In the genomic region with DNA sequence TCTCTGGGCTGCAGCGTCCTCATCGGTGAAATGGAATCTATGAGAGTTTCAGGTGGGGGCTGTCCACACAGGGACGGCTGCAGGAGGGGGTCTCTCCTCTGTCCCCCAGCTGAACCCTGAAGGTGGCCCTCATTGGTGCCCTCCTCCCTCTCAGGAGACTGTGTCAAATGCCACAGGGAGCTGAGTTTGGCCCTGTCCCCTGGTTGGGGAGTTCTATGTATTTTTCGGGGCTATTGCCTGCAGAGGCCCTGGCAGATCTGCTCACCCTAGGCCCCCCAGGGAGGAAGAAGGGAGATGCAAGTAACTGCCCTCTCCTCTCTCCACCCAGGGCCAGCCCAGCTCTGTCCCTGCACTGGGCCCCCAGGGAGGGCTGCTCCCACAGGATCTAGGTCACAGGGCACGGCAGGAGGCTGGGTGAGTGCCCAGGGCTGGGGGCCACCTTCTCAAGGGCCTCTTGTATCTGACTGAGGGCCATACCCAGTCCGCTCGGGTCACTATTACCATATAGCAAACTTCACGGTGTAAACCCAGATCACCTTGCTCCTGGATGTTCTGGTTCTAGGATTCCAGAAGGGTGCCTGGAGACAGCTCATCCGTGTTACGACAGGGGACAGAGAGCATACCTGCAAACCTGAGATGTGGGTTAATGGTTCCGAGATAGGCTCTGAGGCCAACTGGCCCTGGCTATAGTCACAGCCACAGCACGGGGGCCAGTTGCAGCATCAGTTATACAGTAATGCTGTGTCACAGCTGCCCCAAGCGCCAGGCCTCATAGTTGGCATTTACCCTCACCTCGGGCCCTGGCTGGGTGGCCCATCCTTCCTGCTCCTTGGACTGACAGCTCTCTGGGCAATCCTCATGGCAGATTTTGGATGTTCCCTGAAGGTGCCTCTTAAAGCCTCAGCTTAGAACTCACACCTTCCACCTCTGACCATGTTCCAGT, we compare ENCODE assay signal across 21 cellular contexts.
"Had no signal": no experiment of that assay in that cellular context is flagged by ENCODE, and none has a peak within 500 bp of the region (broad histone marks: within the 10 kb centered on the region; RNA-seq: fewer than 3 reads in every experiment).

No MANE protein-coding gene starts in this region.

- H3K4me1 ChIP-seq: pancreas, right lobe of liver, uterus had no signal

- H3K27me3 ChIP-seq: neutrophil, pancreas, right lobe of liver, uterus had no signal

- H3K9me3 ChIP-seq: neutrophil, pancreas, right lobe of liver, uterus had no signal

- H3K36me3 ChIP-seq: neutrophil, pancreas, right lobe of liver, uterus had no signal

- FAIRE-seq: keratinocyte, pancreas had no signal

- H3K27ac ChIP-seq: neutrophil, pancreas, right lobe of liver, skin epidermis, uterus had no signal

- DNase-seq: activated CD4-positive, alpha-beta memory T cell treated with anti-CD3 and anti-CD28 coated beads for 36 hours; activated CD4-positive, alpha-beta T cell treated with anti-CD3 and anti-CD28 coated beads for 48 hours; activated CD4-positive, CD25-positive, alpha-beta regulatory T cell; activated effector memory CD4-positive, alpha-beta T cell treated with anti-CD3 and anti-CD28 coated beads, Interleukin-2, amount 50 U/mL, for 16 hours; activated naive CD4-positive, alpha-beta T cell treated with anti-CD3 and anti-CD28 coated beads, Interleukin-2, amount 50 U/mL, for 16 hours; activated naive CD8-positive, alpha-beta T cell treated with anti-CD3 and anti-CD28 coated beads, Interleukin-2, amount 50 U/mL, for 24 hours; activated T-cell treated with anti-CD3 and anti-CD28 coated beads, Interleukin-2, amount 50 U/mL, for 72 hours; anterior cingulate cortex; effector CD4-positive, alpha-beta T cell; erythroblast; midbrain; natural killer cell; right lobe of liver; stimulated activated CD4-positive, alpha-beta T cell treated with anti-CD3 and anti-CD28 coated beads, Interleukin-2, amount 100 ng/mL, for 24 hours; T-helper 17 cell; trophoblast cell; uterus had no signal

- H3K4me3 ChIP-seq: pancreas, right lobe of liver, skin epidermis, uterus had no signal
